In the genomic region with DNA sequence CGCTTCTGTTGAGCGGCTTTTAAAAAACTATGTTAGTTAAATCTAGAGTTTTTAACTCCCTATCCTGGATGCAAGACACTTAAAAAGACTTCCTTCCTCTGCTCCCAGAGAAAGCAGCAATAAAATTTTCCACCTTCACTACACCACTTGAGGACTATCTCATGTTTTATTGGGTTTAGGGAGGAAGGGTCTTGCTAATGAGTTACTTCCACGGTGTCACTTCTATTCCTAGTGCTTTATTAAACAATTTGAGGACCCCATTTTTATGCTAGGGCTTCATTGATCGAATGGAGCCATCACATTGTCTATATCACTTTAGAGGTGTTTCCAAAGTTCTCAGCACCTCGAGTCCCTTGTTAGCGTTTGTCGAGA, we compare ENCODE assay signal across 8 cellular contexts. TPM values are rescaled to one million over a fixed set of nuclear protein-coding genes. Genes with fewer than 3 reads are reported as not detected.
DNase-seq lines count a peak whose midpoint lies in the region; ATAC-seq lines count a peak whose summit lies in the region.

No MANE protein-coding gene starts in this region.

- ATAC-seq in activated CD8-positive, alpha-beta T cell treated with anti-CD3 and anti-CD28 coated beads, Interleukin-2, amount 10 ng/mL, durations not matched to agents 7 days and 5 days = no peak
- no peak for ATAC-seq in stimulated activated effector memory CD8-positive, alpha-beta T cell treated with anti-CD3 and anti-CD28 coated beads, Interleukin-12 subunit alpha, Interleukin-12 subunit beta, amount 100 ng/mL, for 72 hours
- no peak for ATAC-seq in GM21526 (IDR thresholded peaks at IDR 0.05; ENCODE audit: low FRiP score, unreplicated experiment)

- H3K27ac ChIP-seq in HUES48 (ENCODE audit: low read depth, low read length) = peak overlapping the region; percentile 16

- H3K4me1 Mint-ChIP-seq in activated CD8-positive, alpha-beta T cell treated with anti-CD3 and anti-CD28 coated beads, Interleukin-2, amount 10 ng/mL, durations not matched to agents 7 days and 5 days (ENCODE audit: low read depth) = peaks cover 34% of the 10 kb centered on the region
- peaks cover 39% of the 10 kb centered on the region for H3K4me1 Mint-ChIP-seq in stimulated activated effector memory CD8-positive, alpha-beta T cell treated with anti-CD3 and anti-CD28 coated beads, Interleukin-12 subunit alpha, Interleukin-12 subunit beta, amount 100 ng/mL, for 72 hours

- peak overlapping the region; percentile 85 for H3K27ac Mint-ChIP-seq in activated CD8-positive, alpha-beta T cell treated with anti-CD3 and anti-CD28 coated beads, Interleukin-2, amount 10 ng/mL, durations not matched to agents 7 days and 5 days
- peak overlapping the region; percentile 93 for H3K27ac Mint-ChIP-seq in stimulated activated effector memory CD8-positive, alpha-beta T cell treated with anti-CD3 and anti-CD28 coated beads, Interleukin-12 subunit alpha, Interleukin-12 subunit beta, amount 100 ng/mL, for 72 hours

- H3K4me3 ChIP-seq in HUES48 (ENCODE audit: low read depth, low read length) = peak overlapping the region; percentile 92
- H3K4me3 ChIP-seq in iPS-15b (ENCODE audit: low read depth, low read length) = peak overlapping the region; percentile 94

- no peaks in the 10 kb centered on the region for H3K36me3 Mint-ChIP-seq in activated CD8-positive, alpha-beta T cell treated with anti-CD3 and anti-CD28 coated beads, Interleukin-2, amount 10 ng/mL, durations not matched to agents 7 days and 5 days (ENCODE audit: low read depth)
- H3K36me3 Mint-ChIP-seq in stimulated activated effector memory CD8-positive, alpha-beta T cell treated with anti-CD3 and anti-CD28 coated beads, Interleukin-12 subunit alpha, Interleukin-12 subunit beta, amount 100 ng/mL, for 72 hours = peaks cover 22% of the 10 kb centered on the region

- peak overlapping the region; percentile 86 for H3K4me3 Mint-ChIP-seq in activated CD8-positive, alpha-beta T cell treated with anti-CD3 and anti-CD28 coated beads, Interleukin-2, amount 10 ng/mL, durations not matched to agents 7 days and 5 days
- H3K4me3 Mint-ChIP-seq in stimulated activated effector memory CD8-positive, alpha-beta T cell treated with anti-CD3 and anti-CD28 coated beads, Interleukin-12 subunit alpha, Interleukin-12 subunit beta, amount 100 ng/mL, for 72 hours = peak overlapping the region; percentile 86

- no peaks in the 10 kb centered on the region for H3K36me3 ChIP-seq in HUES48 (ENCODE audit: control insufficient read depth, insufficient read depth, low read length)
- H3K36me3 ChIP-seq in iPS-15b (ENCODE audit: control insufficient read depth, insufficient read depth, low read length) = no peaks in the 10 kb centered on the region

- CTCF ChIA-PET in activated CD8-positive, alpha-beta T cell treated with anti-CD3 and anti-CD28 coated beads, Interleukin-2, amount 10 ng/mL, durations not matched to agents 7 days and 5 days (lab: Charles Lee) = interaction anchor here (0.7 to 1.6 kb wide), 5 partner anchors 10 to 147 kb away, joined by 3 to 13 read pairs (median 4); no protein-coding TSS in a partner anchor

- H3K27me3 Mint-ChIP-seq in activated CD8-positive, alpha-beta T cell treated with anti-CD3 and anti-CD28 coated beads, Interleukin-2, amount 10 ng/mL, durations not matched to agents 7 days and 5 days (ENCODE audit: low read depth) = peaks cover 3% of the 10 kb centered on the region

- peaks cover 27% of the 10 kb centered on the region for H3K4me1 ChIP-seq in HUES48 (ENCODE audit: control insufficient read depth, insufficient read depth, low read length)
- peaks cover 15% of the 10 kb centered on the region for H3K4me1 ChIP-seq in iPS-15b (ENCODE audit: control insufficient read depth, insufficient read depth, low read length)

- POLR2A ChIA-PET in activated CD8-positive, alpha-beta T cell treated with anti-CD3 and anti-CD28 coated beads, Interleukin-2, amount 10 ng/mL, durations not matched to agents 7 days and 5 days (lab: Charles Lee) = interaction anchor here (0.8 to 2.7 kb wide), 5 partner anchors 16 to 273 kb away, joined by 3 to 32 read pairs (median 3); a partner anchor contains a TSS

- no peaks in the 10 kb centered on the region for H3K9me3 Mint-ChIP-seq in activated CD8-positive, alpha-beta T cell treated with anti-CD3 and anti-CD28 coated beads, Interleukin-2, amount 10 ng/mL, durations not matched to agents 7 days and 5 days (ENCODE audit: insufficient read depth)
- H3K9me3 Mint-ChIP-seq in stimulated activated effector memory CD8-positive, alpha-beta T cell treated with anti-CD3 and anti-CD28 coated beads, Interleukin-12 subunit alpha, Interleukin-12 subunit beta, amount 100 ng/mL, for 72 hours = no peaks in the 10 kb centered on the region

- H3K9ac ChIP-seq in HUES48 (ENCODE audit: low read depth, low read length) (no peak overlapping the region), iPS-15b (ENCODE audit: low read depth, low read length) (peak overlapping the region; percentile 60)

- H3K9me3 ChIP-seq in HUES48 (ENCODE audit: control insufficient read depth, insufficient read depth, low read length) = no peaks in the 10 kb centered on the region
- no peaks in the 10 kb centered on the region for H3K9me3 ChIP-seq in iPS-15b (ENCODE audit: control insufficient read depth, insufficient read depth, low read length)

- H3K27me3 ChIP-seq in HUES48 (ENCODE audit: control insufficient read depth, insufficient read depth, low read length) = peaks cover 9% of the 10 kb centered on the region; the same call in 1 of the 2 replicates
- H3K27me3 ChIP-seq in iPS-15b (ENCODE audit: control insufficient read depth, insufficient read depth, low read length) = peaks cover 8% of the 10 kb centered on the region

- no peak for DNase-seq in activated CD8-positive, alpha-beta T cell treated with anti-CD3 and anti-CD28 coated beads, Interleukin-2, amount 10 ng/mL, durations not matched to agents 7 days and 5 days
- DNase-seq in stimulated activated effector memory CD8-positive, alpha-beta T cell treated with anti-CD3 and anti-CD28 coated beads, Interleukin-12 subunit alpha, Interleukin-12 subunit beta, amount 100 ng/mL, for 72 hours (ENCODE audit: low spot score in 2 of 2) = no peak
- DNase-seq in putamen (ENCODE audit: low spot score) (no peak), COLO829 (ENCODE audit: low spot score) (no peak), cortex of kidney (lab: John Stamatoyannopoulos, UW) (no peak)

RNA-seq across cellular contexts. Expression of a gene that starts 3.7 kb away (rescaled TPM):
- 10 to 100 TPM; 52.3 to 53.3 TPM for total RNA-seq in activated CD8-positive, alpha-beta T cell treated with anti-CD3 and anti-CD28 coated beads, Interleukin-2, amount 10 ng/mL, durations not matched to agents 7 days and 5 days
